ENCODE assay signal across 9 cellular contexts in the genomic region with DNA sequence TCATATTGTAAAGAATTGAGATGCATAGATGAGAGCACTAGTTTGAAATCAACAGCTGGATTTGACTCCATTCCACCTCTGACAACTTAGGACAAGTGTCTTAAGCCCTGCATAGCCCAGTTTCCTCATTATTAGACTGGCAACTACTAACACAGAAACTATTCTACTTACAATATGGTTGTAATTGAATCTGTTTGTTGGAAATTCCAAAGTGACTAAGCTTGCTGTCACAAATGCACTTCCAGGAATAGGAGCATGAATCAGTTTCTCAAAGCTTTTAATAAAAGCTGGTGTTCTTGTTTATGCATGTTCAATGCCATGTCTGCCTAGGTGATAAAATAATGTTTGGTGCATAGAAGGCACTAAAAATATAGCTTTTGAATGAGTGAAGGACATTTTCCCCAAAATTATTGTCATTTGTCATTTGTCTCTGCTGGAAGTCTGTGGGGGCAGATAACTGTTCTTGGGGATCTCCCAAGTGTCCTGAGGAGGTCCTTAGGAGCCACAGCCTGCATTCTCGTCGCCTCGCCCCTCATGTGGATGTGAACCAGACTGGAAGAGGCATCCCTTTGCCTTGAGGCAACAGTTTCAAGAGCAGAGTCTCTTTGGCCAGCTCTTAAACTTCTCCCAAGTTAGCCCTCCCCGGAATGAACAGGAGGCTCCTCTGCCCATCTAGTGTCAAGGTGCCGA. TPM values are rescaled to one million over a fixed set of nuclear protein-coding genes. Genes with fewer than 3 reads are reported as not detected.
DNase-seq lines count a peak whose midpoint lies in the region; ATAC-seq, FAIRE-seq and TF ChIP-seq lines count a peak whose summit lies in the region.
"Had no signal": no experiment of that assay in that cellular context is flagged by ENCODE, and none has a peak within 500 bp of the region (broad histone marks: within the 10 kb centered on the region; RNA-seq: fewer than 3 reads in every experiment).

No MANE protein-coding gene starts in this region.

- H3K9me2 ChIP-seq in PC-3 (replicated peaks; ENCODE audit: low read length), result no peaks in the 10 kb centered on the region

- H3K9ac ChIP-seq in PC-3 (ENCODE audit: low read length), result peak overlapping the region; percentile 60
- no peak overlapping the region for H3K9ac ChIP-seq in endothelial cell of umbilical vein (replicated peaks; ENCODE audit: extremely low read depth, insufficient read depth, low read length)
- peak overlapping the region in 2 of 3 donors; percentile 11 to 18 for H3K9ac ChIP-seq in skeletal muscle tissue (ENCODE audit: low read depth in 1 of 3, low read length in 3 of 3)

- no peaks in the 10 kb centered on the region for H4K20me1 ChIP-seq in PC-3 (ENCODE audit: low read length)
- H4K20me1 ChIP-seq in endothelial cell of umbilical vein (replicated peaks; ENCODE audit: control insufficient read depth, extremely low read depth, insufficient read depth, low read length), result no peaks in the 10 kb centered on the region

- intact Hi-C loops in PC-3 (cut with micrococcal nuclease) (loop anchor here (1.0 to 5.0 kb wide), 3 partner anchors 43 to 144 kb away; partner anchors contain the start of gene IFT57), endothelial cell of umbilical vein (cut with micrococcal nuclease) (no loop called here), esophagus squamous epithelium (cut with DNase I) (no loop called here)

- POLR2A ChIA-PET in PC-3 (lab: Charles Lee; ENCODE audit: unreplicated experiment), result interaction anchor here (0.5 to 0.7 kb wide), 4 partner anchors 27 to 92 kb away, joined by 3 to 5 read pairs (median 4); no protein-coding TSS in a partner anchor
- POLR2A ChIA-PET in endothelial cell of umbilical vein (lab: Charles Lee), result no interaction called here

- H3K27me3 ChIP-seq in PC-3 (ENCODE audit: low read length) (no peaks in the 10 kb centered on the region), endothelial cell of umbilical vein (ENCODE audit: control insufficient read depth in 2 of 2, insufficient read depth in 2 of 2, low read length in 2 of 2) (no peaks in the 10 kb centered on the region), skeletal muscle tissue (ENCODE audit: control insufficient read depth in 3 of 3, insufficient read depth in 3 of 3, low read length in 3 of 3) (no peaks in the 10 kb centered on the region), esophagus squamous epithelium (no peaks in the 10 kb centered on the region)

- H3K9me3 ChIP-seq in PC-3 (ENCODE audit: low read length), result no peaks in the 10 kb centered on the region
- H3K9me3 ChIP-seq in endothelial cell of umbilical vein (replicated peaks; ENCODE audit: control insufficient read depth, insufficient read depth, low read length), result no peaks in the 10 kb centered on the region
- H3K9me3 ChIP-seq in skeletal muscle tissue (ENCODE audit: control insufficient read depth in 3 of 3, low read length in 3 of 3), result no peaks in the 10 kb centered on the region
- no peaks in the 10 kb centered on the region for H3K9me3 ChIP-seq in esophagus squamous epithelium

- CTCF ChIA-PET in PC-3 (lab: Charles Lee) (interaction anchor here (0.6 kb wide), 4 partner anchors 41 to 980 kb away, joined by 3 to 9 read pairs (median 3); no protein-coding TSS in a partner anchor), endothelial cell of umbilical vein (lab: Charles Lee) (interaction anchor here (0.7 to 1.3 kb wide), 7 partner anchors 8 to 346 kb away, joined by 3 to 8 read pairs (median 3); no protein-coding TSS in a partner anchor)

- dilution Hi-C loops in endothelial cell of umbilical vein (cut with MboI; ENCODE audit: extremely low pct_ligation_motif_present, low sequenced_read_pairs), result no loop called here

- H2AFZ ChIP-seq in PC-3 (ENCODE audit: low read length), result no peak overlapping the region
- no peak overlapping the region for H2AFZ ChIP-seq in endothelial cell of umbilical vein (ENCODE audit: low read depth, low read length)

- H3K4me2 ChIP-seq in PC-3 (ENCODE audit: low read length) (peak overlapping the region; percentile 68), endothelial cell of umbilical vein (ENCODE audit: insufficient read depth, low read length) (peak overlapping the region; percentile 19)

- no peak for TF ChIP-seq POLR2A in endothelial cell of umbilical vein (IDR thresholded peaks at IDR 0.05; ENCODE audit: low read depth, low read length)
- TF ChIP-seq POLR2A in esophagus squamous epithelium (IDR thresholded peaks at IDR 0.05), result no peak

- no peaks in the 10 kb centered on the region for H3K36me3 ChIP-seq in PC-3 (ENCODE audit: low read depth, low read length)
- H3K36me3 ChIP-seq in endothelial cell of umbilical vein (ENCODE audit: control insufficient read depth in 2 of 2, extremely low read depth in 1 of 2, insufficient read depth in 2 of 2, low read length in 2 of 2), result no peaks in the 10 kb centered on the region
- H3K36me3 ChIP-seq in skeletal muscle tissue (ENCODE audit: control insufficient read depth in 3 of 3, insufficient read depth in 3 of 3, low read length in 3 of 3), result no peaks in the 10 kb centered on the region
- H3K36me3 ChIP-seq in esophagus squamous epithelium, result no peaks in the 10 kb centered on the region

- no TSS peak for BruUV-seq in PC-3 (replicated peaks; lab: Mats Ljungman, UMichigan)
- BruUV-seq in endothelial cell of umbilical vein (replicated peaks; lab: Mats Ljungman, UMichigan), result no TSS peak

- H3K27ac ChIP-seq in PC-3 (ENCODE audit: low read length), result peak overlapping the region; percentile 90
- H3K27ac ChIP-seq in endothelial cell of umbilical vein (ENCODE audit: insufficient read depth, low read depth, low read length), result peak overlapping the region; percentile 59
- peak overlapping the region; percentile 71 for H3K27ac ChIP-seq in skeletal muscle tissue (ENCODE audit: low read depth, low read length)
- H3K27ac ChIP-seq in coronary artery, result no peak overlapping the region
- H3K27ac ChIP-seq in esophagus squamous epithelium, result peak overlapping the region in 2 of 4 donors; percentile 12 to 41

- peaks cover 5% of the 10 kb centered on the region for H3F3A ChIP-seq in PC-3 (ENCODE audit: low read length, unreplicated experiment)

- ATAC-seq in activated CD4-positive, CD25-positive, alpha-beta regulatory T cell treated with anti-CD3 and anti-CD28 coated beads, Interleukin-2, amount 50 U/mL, for 24 hours, result peak; percentile 52 to 57
- peak; percentile 86 for ATAC-seq in PC-3
- no peak for ATAC-seq in GM18907 (IDR thresholded peaks at IDR 0.05; ENCODE audit: unreplicated experiment)

- no peak for DNase-seq in activated CD4-positive, CD25-positive, alpha-beta regulatory T cell (lab: John Stamatoyannopoulos, UW)
- DNase-seq in PC-3 (peak; percentile 95), endothelial cell of umbilical vein (ENCODE audit: low read depth, low spot score) (peak; percentile 62), coronary artery (ENCODE audit: low spot score) (no peak), esophagus squamous epithelium (lab: John Stamatoyannopoulos, UW) (no peak)
- DNase-seq: activated naive CD4-positive, alpha-beta T cell had no signal

- TF ChIP-seq CTCF in PC-3 (conservative IDR thresholded peaks at IDR 0.05; ENCODE audit: low read depth, low read length) (no peak), endothelial cell of umbilical vein (IDR thresholded peaks at IDR 0.05; ENCODE audit: extremely low read depth in 1 of 2, insufficient read depth in 1 of 2, low read depth in 1 of 2, low read length in 2 of 2) (no peak), coronary artery (IDR thresholded peaks at IDR 0.05) (no peak), esophagus squamous epithelium (IDR thresholded peaks at IDR 0.05) (no peak)

- WGBS in esophagus squamous epithelium, 2 donors, result 44 to 52% methylated on average over 5 of the region's 5 CpGs

- peak; percentile 64 for FAIRE-seq in endothelial cell of umbilical vein (lab: Jason Lieb, UNC)

- H3K9me1 ChIP-seq in endothelial cell of umbilical vein (replicated peaks; ENCODE audit: control insufficient read depth, extremely low read depth, insufficient read depth, low read length), result no peaks in the 10 kb centered on the region

- no peak overlapping the region for H3K4me3 ChIP-seq in PC-3 (ENCODE audit: low read length)
- H3K4me3 ChIP-seq in endothelial cell of umbilical vein (replicated peaks in 1 of 3; ENCODE audit: insufficient read depth in 1 of 3, low read depth in 1 of 3, low read length in 3 of 3), result no peak overlapping the region
- peak overlapping the region in 1 of 3 donors; percentile 15 for H3K4me3 ChIP-seq in skeletal muscle tissue (ENCODE audit: low read length in 3 of 3)
- no peak overlapping the region for H3K4me3 ChIP-seq in coronary artery
- no peak overlapping the region for H3K4me3 ChIP-seq in esophagus squamous epithelium

- no peaks in the 10 kb centered on the region for H3K79me2 ChIP-seq in PC-3 (ENCODE audit: low read length)
- no peaks in the 10 kb centered on the region for H3K79me2 ChIP-seq in endothelial cell of umbilical vein (ENCODE audit: control insufficient read depth, insufficient read depth, low read length)

- H3K4me1 ChIP-seq in PC-3 (ENCODE audit: insufficient read depth, low read length), result peaks cover 38% of the 10 kb centered on the region
- H3K4me1 ChIP-seq in endothelial cell of umbilical vein (ENCODE audit: control insufficient read depth, extremely low read depth, insufficient read depth, low read length), result peaks cover 32% of the 10 kb centered on the region
- H3K4me1 ChIP-seq in skeletal muscle tissue (ENCODE audit: control insufficient read depth in 3 of 3, insufficient read depth in 3 of 3, low read length in 3 of 3), result peaks cover 6 to 17% (median 9%) of the 10 kb centered on the region in 3 donors
- peaks cover 13 to 44% (median 22%) of the 10 kb centered on the region in 3 donors for H3K4me1 ChIP-seq in esophagus squamous epithelium

TF ChIP-seq in endothelial cell of umbilical vein, 7 proteins besides CTCF, POLR2A, EP300 and RAD21 (continues in another document):
- TF ChIP-seq FOS (IDR thresholded peaks at IDR 0.05; ENCODE audit: borderline replicate concordance, insufficient read depth, low read length) (peak; percentile 89), JUN (IDR thresholded peaks at IDR 0.05; ENCODE audit: borderline replicate concordance, insufficient read depth, insufficient read length, low read depth) (peak; percentile 41), MAX (IDR thresholded peaks at IDR 0.05; ENCODE audit: insufficient read depth, insufficient read length) (no peak)

RNA-seq across cellular contexts. Expression of gene CD47, which starts 40.4 kb away (rescaled TPM):
- total RNA-seq in PC-3 (2014; rRNA removed) (48.4 and 63.6 TPM in 2 replicates), endothelial cell of umbilical vein (30.3 and 32.2 TPM in 2 replicates), skeletal muscle tissue (52.7 TPM), esophagus squamous epithelium (100 to 1,000 TPM in 2 of 4 donors, 10 to 100 TPM in 2; 79.0 to 177 (median 115) TPM)
- 18.7 and 29.3 TPM in 2 replicates for polyA plus RNA-seq in endothelial cell of umbilical vein
- 22.8 TPM in 2 replicates for polyA plus RNA-seq in endothelial cell of umbilical vein (2011; cell fraction: cytosol; rRNA removed)
- 15.5 and 25.0 TPM in 2 replicates for polyA plus RNA-seq in endothelial cell of umbilical vein (2011; cell fraction: nucleus; rRNA removed)
- 30.0 and 40.9 TPM in 2 replicates for polyA plus RNA-seq in endothelial cell of umbilical vein (2012)
- polyA minus RNA-seq in endothelial cell of umbilical vein, result 31.4 and 47.2 TPM in 2 replicates
- polyA minus RNA-seq in endothelial cell of umbilical vein (2011; cell fraction: cytosol; rRNA and poly(A)+ RNA removed), result 10.0 TPM
- 16.4 and 23.9 TPM in 2 replicates for polyA minus RNA-seq in endothelial cell of umbilical vein (2011; cell fraction: nucleus; rRNA and poly(A)+ RNA removed)

Comparison
In these comparisons a context has a peak if more than half of its experiments do, and no peak if none do; other contexts are left out.
1. DNase-seq: peak in PC-3 (single experiment) and endothelial cell of umbilical vein (single experiment); none in activated CD4-positive, CD25-positive, alpha-beta regulatory T cell (0 of 4), coronary artery (single experiment) and esophagus squamous epithelium (single experiment).
2. H3K27ac ChIP-seq: peak in PC-3 (single experiment), endothelial cell of umbilical vein (single experiment) and skeletal muscle tissue (single experiment); none in coronary artery (0 of 2).